ENCODE assay signal across 29 cellular contexts in genomic region chr18:51933903-51934302, GRCh38.
"Had no signal": no experiment of that assay in that cellular context is flagged by ENCODE, and none has a peak within 500 bp of the region (broad histone marks: within the 10 kb centered on the region; RNA-seq: fewer than 3 reads in every experiment).

No MANE protein-coding gene starts in this region.

- DNase-seq: stimulated activated CD4-positive, alpha-beta T cell treated with anti-CD3 and anti-CD28 coated beads, Interleukin-2, amount 100 ng/mL, for 48 hours; stimulated activated CD4-positive, alpha-beta T cell treated with anti-CD3 and anti-CD28 coated beads, Interleukin-4, amount 100 ng/mL, for 1 hour; stimulated activated CD4-positive, alpha-beta T cell treated with anti-CD3 and anti-CD28 coated beads, Interleukin-4, amount 100 ng/mL, for 24 hours; stimulated activated CD4-positive, alpha-beta T cell treated with anti-CD3 and anti-CD28 coated beads, Interleukin-4, amount 100 ng/mL, for 4 hours; stimulated activated CD8-positive, alpha-beta memory T cell treated with anti-CD3 and anti-CD28 coated beads, Interleukin-4, amount 100 ng/mL, for 48 hours; stimulated activated naive B cell treated with anti-CD40 and anti-IgM and Interleukin-4, amounts not matched to agents 10 μg/mL and 1 μg/mL and 100 μg/mL, for 72 hours; stimulated activated naive CD4-positive, alpha-beta T cell; stimulated activated naive CD4-positive, alpha-beta T cell treated with Interleukin-2 at 50 U/mL for 16 hours; stimulated activated naive CD8-positive, alpha-beta T cell treated with anti-CD3 and anti-CD28 coated beads, Interleukin-15, amount 100 ng/mL, for 72 hours; stimulated activated naive CD8-positive, alpha-beta T cell treated with anti-CD3 and anti-CD28 coated beads, Interleukin-15, Interleukin-2, amounts not matched to agents 100 U/mL and 50 U/mL, for 24 hours; stomach; substantia nigra; testis; thyroid gland; tibial artery; transverse colon; trophoblast cell; upper lobe of right lung; uterus had no signal

- H3K27ac Mint-ChIP-seq: stimulated activated effector memory CD8-positive, alpha-beta T cell treated with anti-CD3 and anti-CD28 coated beads, Interleukin-12 subunit alpha, Interleukin-12 subunit beta, amount 100 ng/mL, for 72 hours; stimulated activated memory B cell treated with anti-CD40 and anti-IgM and Interleukin-4, amounts not matched to agents 10 μg/mL and 1 μg/mL and 100 μg/mL, for 72 hours; stimulated activated naive B cell treated with anti-CD40 and anti-IgM and Interleukin-4, amounts not matched to agents 10 μg/mL and 1 μg/mL and 100 μg/mL, for 72 hours; stimulated activated naive CD8-positive, alpha-beta T cell treated with anti-CD3 and anti-CD28 coated beads, Interleukin-15, amount 100 ng/mL, for 72 hours; stimulated activated naive CD8-positive, alpha-beta T cell treated with anti-CD3 and anti-CD28 coated beads, Interleukin-15, Interleukin-2, amounts not matched to agents 100 ng/mL and 50 ng/mL, for 24 hours; type B pancreatic cell had no signal

- H3K36me3 Mint-ChIP-seq: stimulated activated effector memory CD8-positive, alpha-beta T cell treated with anti-CD3 and anti-CD28 coated beads, Interleukin-12 subunit alpha, Interleukin-12 subunit beta, amount 100 ng/mL, for 72 hours; type B pancreatic cell had no signal

- H3K36me3 ChIP-seq: stomach, suprapubic skin, thoracic aorta, thyroid gland, tibial artery, tibial nerve, transverse colon, upper lobe of left lung, upper lobe of right lung, uterus, vagina had no signal

- ATAC-seq: stimulated activated effector memory CD8-positive, alpha-beta T cell treated with anti-CD3 and anti-CD28 coated beads, Interleukin-12 subunit alpha, Interleukin-12 subunit beta, amount 100 ng/mL, for 72 hours; stimulated activated memory B cell treated with anti-CD40 and anti-IgM and Interleukin-4, amounts not matched to agents 10 μg/mL and 1 μg/mL and 100 μg/mL, for 72 hours; stimulated activated naive B cell treated with anti-CD40 and anti-IgM and Interleukin-4, amounts not matched to agents 10 μg/mL and 1 μg/mL and 100 μg/mL, for 72 hours; stimulated activated naive CD8-positive, alpha-beta T cell treated with anti-CD3 and anti-CD28 coated beads, Interleukin-15, amount 100 ng/mL, for 72 hours; stimulated activated naive CD8-positive, alpha-beta T cell treated with anti-CD3 and anti-CD28 coated beads, Interleukin-15, Interleukin-2, amounts not matched to agents 100 U/mL and 50 U/mL, for 24 hours; upper lobe of right lung had no signal

- H3K27me3 Mint-ChIP-seq: stimulated activated memory B cell treated with anti-CD40 and anti-IgM and Interleukin-4, amounts not matched to agents 10 μg/mL and 1 μg/mL and 100 μg/mL, for 72 hours; stimulated activated naive B cell treated with anti-CD40 and anti-IgM and Interleukin-4, amounts not matched to agents 10 μg/mL and 1 μg/mL and 100 μg/mL, for 72 hours; stimulated activated naive CD8-positive, alpha-beta T cell treated with anti-CD3 and anti-CD28 coated beads, Interleukin-15, amount 100 ng/mL, for 72 hours; stimulated activated naive CD8-positive, alpha-beta T cell treated with anti-CD3 and anti-CD28 coated beads, Interleukin-15, Interleukin-2, amounts not matched to agents 100 ng/mL and 50 ng/mL, for 24 hours; type B pancreatic cell had no signal

- H3K4me1 Mint-ChIP-seq: stimulated activated effector memory CD8-positive, alpha-beta T cell treated with anti-CD3 and anti-CD28 coated beads, Interleukin-12 subunit alpha, Interleukin-12 subunit beta, amount 100 ng/mL, for 72 hours; stimulated activated memory B cell treated with anti-CD40 and anti-IgM and Interleukin-4, amounts not matched to agents 10 μg/mL and 1 μg/mL and 100 μg/mL, for 72 hours; stimulated activated naive B cell treated with anti-CD40 and anti-IgM and Interleukin-4, amounts not matched to agents 10 μg/mL and 1 μg/mL and 100 μg/mL, for 72 hours; stimulated activated naive CD8-positive, alpha-beta T cell treated with anti-CD3 and anti-CD28 coated beads, Interleukin-15, amount 100 ng/mL, for 72 hours had no signal

- H3K9me3 ChIP-seq: testis, thoracic aorta, thyroid gland, tibial artery, transverse colon, upper lobe of right lung, uterus, vagina had no signal

- H3K27me3 ChIP-seq: stomach, suprapubic skin, testis, thyroid gland, tibial artery, tibial nerve, transverse colon, upper lobe of left lung, upper lobe of right lung, uterus, vagina had no signal

- FAIRE-seq: urothelium cell line had no signal

- H3K4me3 ChIP-seq: stomach, suprapubic skin, testis, thoracic aorta, thyroid gland, tibial artery, tibial nerve, transverse colon, upper lobe of left lung, upper lobe of right lung, uterus, vagina had no signal

- H3K4me3 Mint-ChIP-seq: stimulated activated effector memory CD8-positive, alpha-beta T cell treated with anti-CD3 and anti-CD28 coated beads, Interleukin-12 subunit alpha, Interleukin-12 subunit beta, amount 100 ng/mL, for 72 hours; stimulated activated memory B cell treated with anti-CD40 and anti-IgM and Interleukin-4, amounts not matched to agents 10 μg/mL and 1 μg/mL and 100 μg/mL, for 72 hours; stimulated activated naive B cell treated with anti-CD40 and anti-IgM and Interleukin-4, amounts not matched to agents 10 μg/mL and 1 μg/mL and 100 μg/mL, for 72 hours; stimulated activated naive CD8-positive, alpha-beta T cell treated with anti-CD3 and anti-CD28 coated beads, Interleukin-15, amount 100 ng/mL, for 72 hours; stimulated activated naive CD8-positive, alpha-beta T cell treated with anti-CD3 and anti-CD28 coated beads, Interleukin-15, Interleukin-2, amounts not matched to agents 100 ng/mL and 50 ng/mL, for 24 hours; type B pancreatic cell had no signal

- H3K4me1 ChIP-seq: stomach, suprapubic skin, testis, thyroid gland, tibial artery, tibial nerve, transverse colon, upper lobe of left lung, upper lobe of right lung, uterus, vagina had no signal

- H3K27ac ChIP-seq: stomach, suprapubic skin, testis, thoracic aorta, thyroid gland, tibial artery, tibial nerve, transverse colon, upper lobe of left lung, upper lobe of right lung, uterus, vagina had no signal
